16 cellular contexts compared by ENCODE assay signal in genomic region chr6:40506956-40507355, GRCh38.
"Had no signal": no experiment of that assay in that cellular context is flagged by ENCODE, and none has a peak within 500 bp of the region (broad histone marks: within the 10 kb centered on the region; RNA-seq: fewer than 3 reads in every experiment).

No MANE protein-coding gene starts in this region.

- H3K4me3 ChIP-seq: ascending aorta, gastrocnemius medialis, right atrium auricular region, skin epidermis, tibial artery had no signal

- H3K27ac ChIP-seq: ascending aorta, gastrocnemius medialis, right atrium auricular region, skin epidermis, tibial artery, VCaP had no signal

- H3K27me3 ChIP-seq: ascending aorta, gastrocnemius medialis, right atrium auricular region had no signal

- H3K4me1 ChIP-seq: ascending aorta, gastrocnemius medialis, right atrium auricular region, tibial artery had no signal

- H3K36me3 ChIP-seq: ascending aorta, gastrocnemius medialis, right atrium auricular region, tibial artery had no signal

- ATAC-seq: activated T-cell treated with anti-CD3 and anti-CD28 coated beads, Interleukin-2, amount 50 U/mL, for 72 hours; effector memory CD8-positive, alpha-beta T cell; gastrocnemius medialis; stimulated activated naive CD8-positive, alpha-beta T cell treated with anti-CD3 and anti-CD28 coated beads, Interleukin-15, Interleukin-2, amounts not matched to agents 100 U/mL and 50 U/mL, for 24 hours had no signal

- DNase-seq: activated CD4-positive, CD25-positive, alpha-beta regulatory T cell treated with anti-CD3 and anti-CD28 coated beads, Interleukin-2, amount 50 U/mL, for 72 hours; activated CD8-positive, alpha-beta memory T cell treated with anti-CD3 and anti-CD28 coated beads for 24 hours; activated CD8-positive, alpha-beta memory T cell treated with anti-CD3 and anti-CD28 coated beads, Interleukin-2, amount 50 U/mL, for 48 hours; activated effector memory CD4-positive, alpha-beta T cell treated with anti-CD3 and anti-CD28 coated beads, Interleukin-2, amount 50 U/mL, for 16 hours; activated naive CD4-positive, alpha-beta T cell treated with anti-CD3 and anti-CD28 coated beads, Interleukin-2, amount 50 U/mL, for 16 hours; activated T-cell treated with anti-CD3 and anti-CD28 coated beads, Interleukin-2, amount 50 U/mL, for 72 hours; dermis blood vessel endothelial cell; effector memory CD8-positive, alpha-beta T cell; gastrocnemius medialis; naive B cell; stimulated activated naive CD8-positive, alpha-beta T cell treated with anti-CD3 and anti-CD28 coated beads, Interleukin-15, Interleukin-2, amounts not matched to agents 100 U/mL and 50 U/mL, for 24 hours; tibial artery had no signal

- H3K9me3 ChIP-seq: ascending aorta, gastrocnemius medialis, right atrium auricular region, tibial artery had no signal
